ENCODE assay signal across 17 cellular contexts in genomic region chr12:52011602-52012214, GRCh38. TPM values are rescaled to one million over a fixed set of nuclear protein-coding genes. Genes with fewer than 3 reads are reported as not detected.
DNase-seq lines count a peak whose midpoint lies in the region; ATAC-seq and TF ChIP-seq lines count a peak whose summit lies in the region.
"Had no signal": no experiment of that assay in that cellular context is flagged by ENCODE, and none has a peak within 500 bp of the region (broad histone marks: within the 10 kb centered on the region; RNA-seq: fewer than 3 reads in every experiment).

No MANE protein-coding gene starts in this region.

- no peak for TF ChIP-seq EP300 in esophagus muscularis mucosa (IDR thresholded peaks at IDR 0.05)

- no peaks in the 10 kb centered on the region for H3K9me3 Mint-ChIP-seq in CD4-positive, alpha-beta T cell
- H3K9me3 Mint-ChIP-seq in IgD-negative memory B cell (no peaks in the 10 kb centered on the region), T-cell (no peaks in the 10 kb centered on the region)
- no peaks in the 10 kb centered on the region for H3K9me3 Mint-ChIP-seq in activated CD4-positive, alpha-beta T cell treated with anti-CD3 and anti-CD28 coated beads, Interleukin-2, amount 10 ng/mL, durations not matched to agents 7 days and 5 days
- H3K9me3 Mint-ChIP-seq: CD8-positive, alpha-beta memory T cell; HFFc6 had no signal

- WGBS in esophagus muscularis mucosa, result 95% methylated on average over 8 of the region's 8 CpGs

- DNase-seq in CD4-positive, alpha-beta T cell, result no peak
- DNase-seq in esophagus muscularis mucosa (ENCODE audit: extremely low spot score), result no peak
- DNase-seq in osteoblast (ENCODE audit: insufficient read length, low spot score, missing footprints), result peak; percentile 82
- no peak for DNase-seq in T-cell
- DNase-seq in activated CD4-positive, alpha-beta T cell treated with anti-CD3 and anti-CD28 coated beads, Interleukin-2, amount 10 ng/mL, durations not matched to agents 7 days and 5 days, result no peak
- DNase-seq in stimulated activated CD4-positive, alpha-beta T cell treated with anti-CD3 and anti-CD28 coated beads, Interleukin-4, amount 100 ng/mL, for 24 hours, result no peak
- DNase-seq in OCI-LY7 (ENCODE audit: low spot score), result no peak
- DNase-seq: CD8-positive, alpha-beta memory T cell; GOT3; HFFc6; KG1; NCI-H1417 treated with DMSO at 0.1 percent for 48 hours; NCI-H2029 treated with DMSO at 0.1 percent for 48 hours; NCI-H510A treated with DMSO at 0.1 percent for 48 hours had no signal

- no peaks in the 10 kb centered on the region for H3K27me3 ChIP-seq in CD4-positive, alpha-beta T cell (ENCODE audit: control insufficient read depth, insufficient read depth, low read length)
- H3K27me3 ChIP-seq in esophagus muscularis mucosa (peaks cover 0 to 13% (median 8%) of the 10 kb centered on the region in 4 donors), osteoblast (ENCODE audit: insufficient read depth, low read length) (peaks cover 18% of the 10 kb centered on the region)
- H3K27me3 ChIP-seq: BE2C had no signal

- ATAC-seq in CD4-positive, alpha-beta T cell (ENCODE audit: poor library complexity), result no peak
- ATAC-seq in T-cell (replicated peaks in 1 of 4), result no peak

- CTCF ChIA-PET in CD4-positive, alpha-beta T cell (lab: Charles Lee), result interaction anchor here (0.9 to 10.8 kb wide), 2 partner anchors 8 to 10 kb away, joined by 3 to 184 read pairs; no protein-coding TSS in a partner anchor
- CTCF ChIA-PET in T-cell (lab: Charles Lee), result no interaction called here
- CTCF ChIA-PET in activated CD4-positive, alpha-beta T cell treated with anti-CD3 and anti-CD28 coated beads, Interleukin-2, amount 10 ng/mL, durations not matched to agents 7 days and 5 days (lab: Charles Lee), result interaction anchor here (0.7 to 6.8 kb wide), 3 partner anchors 9 to 50 kb away, joined by 3 to 50 read pairs (median 4); no protein-coding TSS in a partner anchor
- CTCF ChIA-PET in OCI-LY7 (lab: Charles Lee; ENCODE audit: unreplicated experiment), result no interaction called here

- intact Hi-C loops in CD4-positive, alpha-beta T cell (cut with DNase I, micrococcal nuclease), result no loop called here
- intact Hi-C loops in esophagus muscularis mucosa (cut with DNase I) (no loop called here), OCI-LY7 (cut with micrococcal nuclease; ENCODE audit: unreplicated experiment) (no loop called here)

- H3K4me2 ChIP-seq in osteoblast (ENCODE audit: insufficient read depth, low read length), result no peak overlapping the region
- H3K4me2 ChIP-seq in OCI-LY7 (ENCODE audit: low read length), result no peak overlapping the region

- H3K9me2 ChIP-seq in OCI-LY7 (ENCODE audit: insufficient read depth, low read length), result no peaks in the 10 kb centered on the region

- no peaks in the 10 kb centered on the region for H3K27me3 Mint-ChIP-seq in CD4-positive, alpha-beta T cell
- H3K27me3 Mint-ChIP-seq in IgD-negative memory B cell (peaks cover 2% of the 10 kb centered on the region), T-cell (no peaks in the 10 kb centered on the region)
- peaks cover 9% of the 10 kb centered on the region for H3K27me3 Mint-ChIP-seq in activated CD4-positive, alpha-beta T cell treated with anti-CD3 and anti-CD28 coated beads, Interleukin-2, amount 10 ng/mL, durations not matched to agents 7 days and 5 days

- H3K4me3 ChIP-seq in esophagus muscularis mucosa, result no peak overlapping the region
- H3K4me3 ChIP-seq in osteoblast (ENCODE audit: insufficient read depth, low read length), result no peak overlapping the region
- no peak overlapping the region for H3K4me3 ChIP-seq in OCI-LY7 (ENCODE audit: low read depth, low read length, poor library complexity, severe bottlenecking)

- H3K4me1 Mint-ChIP-seq in CD4-positive, alpha-beta T cell (ENCODE audit: low read depth), result peaks cover 11% of the 10 kb centered on the region
- H3K4me1 Mint-ChIP-seq in IgD-negative memory B cell (peaks cover 6 to 18% (median 13%) of the 10 kb centered on the region in 3 donors), T-cell (peaks cover 9 to 27% (median 13%) of the 10 kb centered on the region in 3 donors)
- peaks cover 11% of the 10 kb centered on the region for H3K4me1 Mint-ChIP-seq in activated CD4-positive, alpha-beta T cell treated with anti-CD3 and anti-CD28 coated beads, Interleukin-2, amount 10 ng/mL, durations not matched to agents 7 days and 5 days

- no peaks in the 10 kb centered on the region for H3K9me3 ChIP-seq in CD4-positive, alpha-beta T cell (ENCODE audit: control insufficient read depth, low read length)
- H3K9me3 ChIP-seq in esophagus muscularis mucosa (no peaks in the 10 kb centered on the region), osteoblast (ENCODE audit: low read depth, low read length) (no peaks in the 10 kb centered on the region), OCI-LY7 (ENCODE audit: low read length) (no peaks in the 10 kb centered on the region)
- H3K9me3 ChIP-seq: BE2C had no signal

- H3K79me2 ChIP-seq in osteoblast (ENCODE audit: insufficient read depth, low read length) (no peaks in the 10 kb centered on the region), OCI-LY7 (ENCODE audit: insufficient read depth, low read depth, low read length) (no peaks in the 10 kb centered on the region)

- H2AFZ ChIP-seq in osteoblast (ENCODE audit: low read length) (no peak overlapping the region), OCI-LY7 (ENCODE audit: low read length) (no peak overlapping the region)

- POLR2A ChIA-PET in CD4-positive, alpha-beta T cell (lab: Charles Lee), result no interaction called here
- POLR2A ChIA-PET in T-cell (lab: Charles Lee) (interaction anchor here (0.6 to 1.5 kb wide), 3 partner anchors 9 to 17 kb away, joined by 3 to 10 read pairs (median 3); no protein-coding TSS in a partner anchor), OCI-LY7 (lab: Charles Lee) (interaction anchor here (0.7 kb wide), 1 partner anchor 9 kb away, joined by 3 read pairs; no protein-coding TSS in a partner anchor)
- POLR2A ChIA-PET in activated CD4-positive, alpha-beta T cell treated with anti-CD3 and anti-CD28 coated beads, Interleukin-2, amount 10 ng/mL, durations not matched to agents 7 days and 5 days (lab: Charles Lee), result interaction anchor here (0.6 kb wide), 1 partner anchor 21 kb away, joined by 3 read pairs; no protein-coding TSS in a partner anchor

- H3K27ac Mint-ChIP-seq in CD4-positive, alpha-beta T cell, result no peak overlapping the region
- peak overlapping the region in 2 of 3 donors; percentile 79 to 88 for H3K27ac Mint-ChIP-seq in IgD-negative memory B cell
- H3K27ac Mint-ChIP-seq in T-cell, result no peak overlapping the region
- H3K27ac Mint-ChIP-seq in activated CD4-positive, alpha-beta T cell treated with anti-CD3 and anti-CD28 coated beads, Interleukin-2, amount 10 ng/mL, durations not matched to agents 7 days and 5 days, result no peak overlapping the region
- H3K27ac Mint-ChIP-seq: HFFc6 had no signal

- BruUV-seq in OCI-LY7 (replicated peaks; lab: Mats Ljungman, UMichigan), result no TSS peak

- no peaks in the 10 kb centered on the region for H4K20me1 ChIP-seq in osteoblast (ENCODE audit: insufficient read depth, low read length)
- H4K20me1 ChIP-seq in OCI-LY7 (ENCODE audit: insufficient read depth, low read length), result no peaks in the 10 kb centered on the region

- H3K4me1 ChIP-seq in esophagus muscularis mucosa, result peaks cover 28 to 63% (median 48%) of the 10 kb centered on the region in 4 donors
- peaks cover 5% of the 10 kb centered on the region for H3K4me1 ChIP-seq in osteoblast (ENCODE audit: insufficient read depth, low read length)
- H3K4me1 ChIP-seq in OCI-LY7 (ENCODE audit: insufficient read depth, low read length, poor library complexity, severe bottlenecking), result peaks cover 11% of the 10 kb centered on the region

- H3K27ac ChIP-seq in CD4-positive, alpha-beta T cell (ENCODE audit: low read depth, low read length), result no peak overlapping the region
- H3K27ac ChIP-seq in esophagus muscularis mucosa (replicated peaks in 1 of 4) (peak overlapping the region; percentile 82 to 90 (median 87)), osteoblast (ENCODE audit: low read depth, low read length) (no peak overlapping the region), OCI-LY7 (ENCODE audit: low read depth, low read length, poor library complexity, severe bottlenecking) (no peak overlapping the region)
- H3K27ac ChIP-seq: HL-60 had no signal

- no peak for TF ChIP-seq POLR2A in esophagus muscularis mucosa (IDR thresholded peaks at IDR 0.05; ENCODE audit: low read depth)

- peaks cover 74% of the 10 kb centered on the region for H3K36me3 Mint-ChIP-seq in CD4-positive, alpha-beta T cell (ENCODE audit: low read depth)
- H3K36me3 Mint-ChIP-seq in IgD-negative memory B cell, result peaks cover 7% of the 10 kb centered on the region
- peaks cover 23% of the 10 kb centered on the region for H3K36me3 Mint-ChIP-seq in T-cell
- H3K36me3 Mint-ChIP-seq in activated CD4-positive, alpha-beta T cell treated with anti-CD3 and anti-CD28 coated beads, Interleukin-2, amount 10 ng/mL, durations not matched to agents 7 days and 5 days (ENCODE audit: low read depth), result no peaks in the 10 kb centered on the region

- no peak for TF ChIP-seq CTCF in CD4-positive, alpha-beta T cell (IDR thresholded peaks at IDR 0.05)
- TF ChIP-seq CTCF in esophagus muscularis mucosa (IDR thresholded peaks at IDR 0.05) (no peak), osteoblast (IDR thresholded peaks at IDR 0.05; ENCODE audit: extremely low read depth, low read depth, low read length) (no peak), OCI-LY7 (conservative IDR thresholded peaks at IDR 0.05; ENCODE audit: low read length) (no peak)

- peak overlapping the region; percentile 25 for H3K4me3 Mint-ChIP-seq in CD4-positive, alpha-beta T cell
- H3K4me3 Mint-ChIP-seq in IgD-negative memory B cell (peak overlapping the region in 1 of 4 donors; percentile 69), T-cell (no peak overlapping the region)
- H3K4me3 Mint-ChIP-seq in activated CD4-positive, alpha-beta T cell treated with anti-CD3 and anti-CD28 coated beads, Interleukin-2, amount 10 ng/mL, durations not matched to agents 7 days and 5 days, result no peak overlapping the region
- H3K4me3 Mint-ChIP-seq: HFFc6 had no signal

- peaks cover 0 to 60% (median 32%) of the 10 kb centered on the region in 4 donors for H3K36me3 ChIP-seq in esophagus muscularis mucosa
- no peaks in the 10 kb centered on the region for H3K36me3 ChIP-seq in osteoblast (ENCODE audit: insufficient read depth, low read length)
- no peaks in the 10 kb centered on the region for H3K36me3 ChIP-seq in OCI-LY7 (ENCODE audit: insufficient read depth, low read length)
- H3K36me3 ChIP-seq: BE2C had no signal

RNA-seq across cellular contexts. Expression of gene TAMALIN, which starts 5.0 kb away (rescaled TPM):
- total RNA-seq in CD4-positive, alpha-beta T cell, result 100 to 1,000 TPM; 495 to 525 TPM
- 6.4 TPM for polyA plus RNA-seq in IgD-negative memory B cell
- total RNA-seq in esophagus muscularis mucosa, result 10 to 100 TPM; 13.3 to 26.9 (median 18.3) TPM
- total RNA-seq in osteoblast, result 4.7 and 6.5 TPM in 2 replicates
- total RNA-seq in T-cell, result 100 to 1,000 TPM in 2 of 5 donors, 10 to 100 TPM in 3; 31.7 to 480 (median 38.4) TPM
- total RNA-seq in activated CD4-positive, alpha-beta T cell treated with anti-CD3 and anti-CD28 coated beads, Interleukin-2, amount 10 ng/mL, durations not matched to agents 7 days and 5 days, result 1 to 10 TPM; 5.7 to 6.9 TPM
- 0.41 and 0.66 TPM in 2 replicates for total RNA-seq in OCI-LY7 (2014; rRNA removed; shearing (Covaris generic))
- total RNA-seq in OCI-LY7 (2022), result 0.89 and 1.3 TPM in 2 replicates

RNA-seq across cellular contexts. Expression of gene NR4A1, which starts 39.5 kb away (rescaled TPM):
- total RNA-seq in CD4-positive, alpha-beta T cell, result 10 to 100 TPM; 67.0 to 79.2 TPM
- 9.3 TPM for polyA plus RNA-seq in IgD-negative memory B cell
- total RNA-seq in esophagus muscularis mucosa (10 to 100 TPM; 26.2 to 88.1 (median 59.4) TPM), osteoblast (3.3 and 3.5 TPM in 2 replicates), T-cell (100 to 1,000 TPM in 1 of 5 donors, 10 to 100 TPM in 1, 1 to 10 TPM in 3; 5.9 to 103 (median 7.3) TPM), OCI-LY7 (2022) (28.1 and 29.0 TPM in 2 replicates)
- 1 to 10 TPM; 2.1 to 2.7 TPM for total RNA-seq in activated CD4-positive, alpha-beta T cell treated with anti-CD3 and anti-CD28 coated beads, Interleukin-2, amount 10 ng/mL, durations not matched to agents 7 days and 5 days
- 25.3 and 29.3 TPM in 2 replicates for total RNA-seq in OCI-LY7 (2014; rRNA removed; shearing (Covaris generic))

RNA-seq across cellular contexts. Expression of gene ATG101, which starts 58.1 kb away (rescaled TPM):
- total RNA-seq in CD4-positive, alpha-beta T cell, result 10 to 100 TPM; 20.6 to 20.9 TPM
- 25.4 TPM for polyA plus RNA-seq in IgD-negative memory B cell
- total RNA-seq in esophagus muscularis mucosa, result 10 to 100 TPM; 30.3 to 71.4 (median 61.2) TPM
- 49.5 and 64.4 TPM in 2 replicates for total RNA-seq in osteoblast
- 10 to 100 TPM; 24.8 to 30.3 (median 25.9) TPM for total RNA-seq in T-cell
- 10 to 100 TPM; 28.3 to 30.4 TPM for total RNA-seq in activated CD4-positive, alpha-beta T cell treated with anti-CD3 and anti-CD28 coated beads, Interleukin-2, amount 10 ng/mL, durations not matched to agents 7 days and 5 days
- total RNA-seq in OCI-LY7 (2014; rRNA removed; shearing (Covaris generic)), result 53.9 and 65.5 TPM in 2 replicates
- total RNA-seq in OCI-LY7 (2022), result 30.7 and 38.0 TPM in 2 replicates

Comparison
In these comparisons a context has a peak if more than half of its experiments do, and no peak if none do; other contexts are left out.
1. H3K27ac ChIP-seq: peak in esophagus muscularis mucosa (4 of 4); none in CD4-positive, alpha-beta T cell (single experiment), osteoblast (single experiment) and OCI-LY7 (single experiment).
2. H3K27ac Mint-ChIP-seq: peak in IgD-negative memory B cell (2 of 3); none in CD4-positive, alpha-beta T cell (single experiment), T-cell (0 of 2) and activated CD4-positive, alpha-beta T cell treated with anti-CD3 and anti-CD28 coated beads, Interleukin-2, amount 10 ng/mL, durations not matched to agents 7 days and 5 days (single experiment).
3. CTCF ChIA-PET loops: an anchor here in CD4-positive, alpha-beta T cell (0.9 to 10.8 kb wide) and activated CD4-positive, alpha-beta T cell treated with anti-CD3 and anti-CD28 coated beads, Interleukin-2, amount 10 ng/mL, durations not matched to agents 7 days and 5 days (0.7 to 6.8 kb wide); none called in T-cell and OCI-LY7.